In genomic region chr2:197179744-197180498, GRCh38 we compare ENCODE assay signal across 12 cellular contexts.
A peak's percentile ranks its signal among the peaks of the same experiment; 100 is the strongest.
DNase-seq lines count a peak whose midpoint lies in the region; ATAC-seq, FAIRE-seq and TF ChIP-seq lines count a peak whose summit lies in the region.
"Had no signal": no experiment of that assay in that cellular context is flagged by ENCODE, and none has a peak within 500 bp of the region (broad histone marks: within the 10 kb centered on the region; RNA-seq: fewer than 3 reads in every experiment).

No MANE protein-coding gene starts in this region.

- no peak for ATAC-seq in GM18498 (IDR thresholded peaks at IDR 0.05; ENCODE audit: unreplicated experiment)

- no peak overlapping the region for H3K9ac ChIP-seq in adipocyte (ENCODE audit: low read length)

- H3K4me3 ChIP-seq in adipocyte (ENCODE audit: low read length) (no peak overlapping the region), left ventricle myocardium inferior (no peak overlapping the region), sigmoid colon (no peak overlapping the region)

- H3K27me3 ChIP-seq in adipocyte (replicated peaks; ENCODE audit: control insufficient read depth, insufficient read depth, low read length) (no peaks in the 10 kb centered on the region), left ventricle myocardium inferior (ENCODE audit: low read depth) (no peaks in the 10 kb centered on the region), sigmoid colon (no peaks in the 10 kb centered on the region)

- no peaks in the 10 kb centered on the region for H3K36me3 ChIP-seq in adipocyte (ENCODE audit: control insufficient read depth, insufficient read depth, low read length, severe bottlenecking)
- H3K36me3 ChIP-seq in left ventricle myocardium inferior: no peaks in the 10 kb centered on the region
- no peaks in the 10 kb centered on the region for H3K36me3 ChIP-seq in sigmoid colon

- TF ChIP-seq POLR2A in H54 (IDR thresholded peaks at IDR 0.05; ENCODE audit: low read depth, low read length) (no peak), sigmoid colon (IDR thresholded peaks at IDR 0.05) (no peak)

- H3K27ac ChIP-seq in left ventricle myocardium inferior (replicated peaks): peak overlapping the region; percentile 6
- peak overlapping the region; percentile 32 to 70 (median 48) for H3K27ac ChIP-seq in sigmoid colon

- 74 to 82% methylated on average over 12 of the region's 12 CpGs for WGBS in sigmoid colon, 2 donors

- peak; percentile 88 for FAIRE-seq in H54 (lab: Jason Lieb, UNC)
- FAIRE-seq: TTC549 had no signal

- no peak for TF ChIP-seq CTCF in left ventricle myocardium inferior (IDR thresholded peaks at IDR 0.05; ENCODE audit: borderline replicate concordance)
- TF ChIP-seq CTCF in sigmoid colon (IDR thresholded peaks at IDR 0.05): no peak

- intact Hi-C loops in left ventricle myocardium inferior (cut with micrococcal nuclease) (no loop called here), sigmoid colon (cut with DNase I) (loop anchor here (5.0 kb wide), 1 partner anchor 63 kb away; no protein-coding TSS in a partner anchor)

- DNase-seq in H54 (ENCODE audit: insufficient read length, low spot score) (peak; percentile 33), adipocyte (ENCODE audit: low read depth) (peak; percentile 58), left ventricle myocardium inferior (peak; percentile 40), sigmoid colon (peak; percentile 70), foreskin melanocyte (no peak), DMS153 treated with DMSO at 0.1 percent for 48 hours (lab: John Stamatoyannopoulos, UW; ENCODE audit: unreplicated experiment) (no peak)
- no peak for DNase-seq in activated CD4-positive, alpha-beta T cell treated with anti-CD3 and anti-CD28 coated beads, Interleukin-2, amount 50 U/mL, for 48 hours
- DNase-seq: activated gamma-delta T cell; erythroblast; stimulated activated CD4-positive, alpha-beta T cell treated with anti-CD3 and anti-CD28 coated beads, Interleukin-2, amount 100 ng/mL, for 24 hours had no signal

- H3K4me1 ChIP-seq in adipocyte (ENCODE audit: control insufficient read depth, insufficient read depth, low read length): peaks cover 16% of the 10 kb centered on the region
- peaks cover 21% of the 10 kb centered on the region for H3K4me1 ChIP-seq in left ventricle myocardium inferior
- peaks cover 0 to 22% (median 18%) of the 10 kb centered on the region in 4 donors for H3K4me1 ChIP-seq in sigmoid colon

- no peak for TF ChIP-seq EP300 in sigmoid colon (IDR thresholded peaks at IDR 0.05)

- H3K9me3 ChIP-seq in adipocyte (ENCODE audit: control insufficient read depth, low read length) (no peaks in the 10 kb centered on the region), left ventricle myocardium inferior (replicated peaks) (no peaks in the 10 kb centered on the region), sigmoid colon (no peaks in the 10 kb centered on the region)

Comparison
In these comparisons a context has a peak if more than half of its experiments do, and no peak if none do; other contexts are left out.
1. DNase-seq: peak in H54 (single experiment), adipocyte (single experiment), left ventricle myocardium inferior (single experiment) and sigmoid colon (single experiment); none in foreskin melanocyte (single experiment), activated CD4-positive, alpha-beta T cell treated with anti-CD3 and anti-CD28 coated beads, Interleukin-2, amount 50 U/mL, for 48 hours (0 of 2) and DMS153 treated with DMSO at 0.1 percent for 48 hours (single experiment).